ENCODE assay signal across 11 cellular contexts in the genomic region with DNA sequence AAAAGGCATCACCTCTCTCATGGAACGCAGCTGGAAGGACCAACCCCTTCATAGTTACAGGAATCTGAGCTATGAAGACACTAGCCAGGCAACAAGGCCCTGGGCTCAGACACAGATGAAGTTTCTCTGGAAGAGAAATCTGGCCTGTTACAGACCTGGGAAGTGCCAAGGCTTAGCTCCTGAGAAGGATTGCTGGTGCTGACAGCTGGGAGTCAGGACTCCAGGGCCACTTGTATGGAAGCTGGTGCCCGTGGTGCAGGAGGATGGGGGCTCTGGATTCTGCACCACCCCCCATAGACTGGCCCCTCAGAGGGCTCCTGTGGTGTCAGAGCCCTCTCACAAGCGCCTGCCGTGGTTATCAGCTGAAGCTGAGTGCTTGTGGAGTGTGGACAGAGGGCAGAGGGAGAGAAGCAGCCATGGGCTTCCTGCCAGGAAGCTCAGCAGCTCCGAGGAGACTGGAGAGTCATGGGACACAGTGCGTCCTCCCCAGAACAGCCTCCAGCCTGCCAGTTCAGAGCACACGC.
A peak's percentile ranks its signal among the peaks of the same experiment; 100 is the strongest.
DNase-seq lines count a peak whose midpoint lies in the region; ATAC-seq, FAIRE-seq and TF ChIP-seq lines count a peak whose summit lies in the region.
"Had no signal": no experiment of that assay in that cellular context is flagged by ENCODE, and none has a peak within 500 bp of the region (broad histone marks: within the 10 kb centered on the region; RNA-seq: fewer than 3 reads in every experiment).

No MANE protein-coding gene starts in this region.

- H3K36me3 ChIP-seq in parathyroid adenoma (ENCODE audit: control insufficient read depth, insufficient read depth, low read length), result no peaks in the 10 kb centered on the region
- H3K36me3 ChIP-seq in effector memory CD4-positive, alpha-beta T cell (ENCODE audit: control insufficient read depth, insufficient read depth, low read length), result no peaks in the 10 kb centered on the region

- no peaks in the 10 kb centered on the region for H3K36me3 Mint-ChIP-seq in T-helper 17 cell (ENCODE audit: low read depth)

- peak overlapping the region; percentile 53 for H3K27ac Mint-ChIP-seq in T-helper 17 cell

- no peak for TF ChIP-seq CTCF in parathyroid adenoma (IDR thresholded peaks at IDR 0.05)

- DNase-seq in DMS79 (lab: John Stamatoyannopoulos, UW) (peak; percentile 65), T-helper 17 cell (no peak), left cardiac atrium (peak; percentile 82), GM12891 (ENCODE audit: insufficient read length, low spot score) (no peak), NCI-H187 (lab: John Stamatoyannopoulos, UW) (no peak)
- DNase-seq in effector memory CD4-positive, alpha-beta T cell, result no peak
- no peak for DNase-seq in activated naive CD4-positive, alpha-beta T cell treated with anti-CD3 and anti-CD28 coated beads, Interleukin-2, amount 50 U/mL, for 16 hours
- DNase-seq: COR-L47, dorsolateral prefrontal cortex had no signal

- TF ChIP-seq POLR2A in GM12891 (IDR thresholded peaks at IDR 0.05; ENCODE audit: low read depth, low read length), result no peak

- H3K4me2 ChIP-seq in parathyroid adenoma (ENCODE audit: low read length), result no peak overlapping the region

- no peaks in the 10 kb centered on the region for H3K27me3 ChIP-seq in parathyroid adenoma (ENCODE audit: control insufficient read depth, insufficient read depth, low read length)
- no peaks in the 10 kb centered on the region for H3K27me3 ChIP-seq in effector memory CD4-positive, alpha-beta T cell (replicated peaks; ENCODE audit: control insufficient read depth, insufficient read depth, low read length, poor library complexity, severe bottlenecking)

- peaks cover 14% of the 10 kb centered on the region for H3K4me1 ChIP-seq in parathyroid adenoma
- H3K4me1 ChIP-seq in effector memory CD4-positive, alpha-beta T cell (ENCODE audit: control insufficient read depth, insufficient read depth, low read length, poor library complexity, severe bottlenecking), result peaks cover 14% of the 10 kb centered on the region

- no peak overlapping the region for H3K9ac ChIP-seq in parathyroid adenoma

- H3K4me3 Mint-ChIP-seq in T-helper 17 cell, result no peak overlapping the region

- peaks cover 12% of the 10 kb centered on the region for H3K4me1 Mint-ChIP-seq in T-helper 17 cell

- FAIRE-seq in GM12891 (lab: Jason Lieb, UNC), result no peak
- FAIRE-seq: keratinocyte had no signal

- H3K79me2 ChIP-seq in parathyroid adenoma, result no peaks in the 10 kb centered on the region

- no peak overlapping the region for H3K27ac ChIP-seq in parathyroid adenoma
- H3K27ac ChIP-seq in effector memory CD4-positive, alpha-beta T cell (ENCODE audit: insufficient read depth, low read length, poor library complexity, severe bottlenecking), result no peak overlapping the region
- H3K27ac ChIP-seq: dorsolateral prefrontal cortex had no signal

- intact Hi-C loops in left cardiac atrium (cut with DNase I), result loop anchor here in 1 of 2 donors (5.0 to 10.0 kb wide), 2 partner anchors 48 to 85 kb away; a partner anchor contains a TSS

- peak overlapping the region; percentile 72 for H2AFZ ChIP-seq in parathyroid adenoma

- H3K4me3 ChIP-seq in parathyroid adenoma (ENCODE audit: low read depth, low read length), result no peak overlapping the region
- H3K4me3 ChIP-seq in effector memory CD4-positive, alpha-beta T cell (ENCODE audit: insufficient read depth, low read depth, low read length, poor library complexity, severe bottlenecking), result no peak overlapping the region
- H3K4me3 ChIP-seq: dorsolateral prefrontal cortex had no signal

- H3K9me3 ChIP-seq in T-helper 17 cell (ENCODE audit: control insufficient read depth, low read length, poor library complexity, severe bottlenecking) (no peaks in the 10 kb centered on the region), parathyroid adenoma (ENCODE audit: control insufficient read depth, low read length) (no peaks in the 10 kb centered on the region)
- no peaks in the 10 kb centered on the region for H3K9me3 ChIP-seq in effector memory CD4-positive, alpha-beta T cell (ENCODE audit: control insufficient read depth, low read length)

- ATAC-seq in T-helper 17 cell (no peak), left cardiac atrium (peak; percentile 94 to 97)

- H3K27me3 Mint-ChIP-seq in T-helper 17 cell, result no peaks in the 10 kb centered on the region

TF ChIP-seq in GM12891, 5 proteins besides CTCF, POLR2A, EP300 and RAD21:
- TF ChIP-seq TAF1 (IDR thresholded peaks at IDR 0.05; ENCODE audit: low read depth, low read length) (no peak), POLR2AphosphoS5 (IDR thresholded peaks at IDR 0.05; ENCODE audit: low read depth, low read length) (no peak), PAX5 (IDR thresholded peaks at IDR 0.05; ENCODE audit: insufficient read depth, low read length, severe bottlenecking) (no peak), POU2F2 (IDR thresholded peaks at IDR 0.05; ENCODE audit: low read depth, low read length) (no peak), SPI1 (IDR thresholded peaks at IDR 0.05; ENCODE audit: low read depth, low read length) (no peak)

Comparison
In these comparisons a context has a peak if more than half of its experiments do, and no peak if none do; other contexts are left out.
1. DNase-seq: peak in DMS79 (single experiment) and left cardiac atrium (single experiment); none in T-helper 17 cell (0 of 3), GM12891 (single experiment), effector memory CD4-positive, alpha-beta T cell (0 of 3), activated naive CD4-positive, alpha-beta T cell treated with anti-CD3 and anti-CD28 coated beads, Interleukin-2, amount 50 U/mL, for 16 hours (single experiment) and NCI-H187 (0 of 2).